8 cellular contexts compared by ENCODE assay signal in genomic region chr19:38975214-38975860, GRCh38. TPM values are rescaled to one million over a fixed set of nuclear protein-coding genes. Genes with fewer than 3 reads are reported as not detected.
DNase-seq lines count a peak whose midpoint lies in the region; ATAC-seq and TF ChIP-seq lines count a peak whose summit lies in the region.

TSS of gene FBXO17 (minus strand) at chr19:38975742. CDS start at chr19:38950319, 25,423 bp downstream.

- no peaks in the 10 kb centered on the region for H3K27me3 ChIP-seq in cardiac muscle cell

- TF ChIP-seq CTCF in cardiac muscle cell (IDR thresholded peaks at IDR 0.05; ENCODE audit: low read depth, low read length) = no peak

- peaks cover 15% of the 10 kb centered on the region for H3K4me1 ChIP-seq in cardiac muscle cell (ENCODE audit: low read depth)

- no peaks in the 10 kb centered on the region for H3K9me3 ChIP-seq in cardiac muscle cell (ENCODE audit: low read depth)

- peaks cover under 1% of the 10 kb centered on the region for H3K9me3 Mint-ChIP-seq in activated CD4-positive, alpha-beta T cell treated with anti-CD3 and anti-CD28 coated beads, Interleukin-2, amount 10 ng/mL, durations not matched to agents 24 days and 14 days

- peak within 1 kb of the TSS; percentile 63 for H3K4me3 ChIP-seq in cardiac muscle cell

- H3K27me3 Mint-ChIP-seq in activated CD4-positive, alpha-beta T cell treated with anti-CD3 and anti-CD28 coated beads, Interleukin-2, amount 10 ng/mL, durations not matched to agents 24 days and 14 days = peaks cover 25% of the 10 kb centered on the region

- peaks cover 3% of the 10 kb centered on the region for H3K36me3 Mint-ChIP-seq in activated CD4-positive, alpha-beta T cell treated with anti-CD3 and anti-CD28 coated beads, Interleukin-2, amount 10 ng/mL, durations not matched to agents 24 days and 14 days (ENCODE audit: low read depth)

- intact Hi-C loops in activated CD4-positive, alpha-beta T cell treated with anti-CD3 and anti-CD28 coated beads, Interleukin-2, amount 10 ng/mL, durations not matched to agents 24 days and 14 days (cut with micrococcal nuclease) = no loop called here

- 4 to 10% (median 7%) methylated on average over 30 to 54 of the region's 63 CpGs for WGBS in adipose tissue, 3 donors

- H3K4me1 Mint-ChIP-seq in activated CD4-positive, alpha-beta T cell treated with anti-CD3 and anti-CD28 coated beads, Interleukin-2, amount 10 ng/mL, durations not matched to agents 24 days and 14 days = peaks cover 16% of the 10 kb centered on the region

- peak within 1 kb of the TSS; percentile 66 for H3K4me3 Mint-ChIP-seq in activated CD4-positive, alpha-beta T cell treated with anti-CD3 and anti-CD28 coated beads, Interleukin-2, amount 10 ng/mL, durations not matched to agents 24 days and 14 days

- no peak within 1 kb of the TSS for H3K27ac Mint-ChIP-seq in activated CD4-positive, alpha-beta T cell treated with anti-CD3 and anti-CD28 coated beads, Interleukin-2, amount 10 ng/mL, durations not matched to agents 24 days and 14 days

- no peak for ATAC-seq in GM19463 (IDR thresholded peaks at IDR 0.05; ENCODE audit: unreplicated experiment)

- no peaks in the 10 kb centered on the region for H3K36me3 ChIP-seq in cardiac muscle cell

- no peak for DNase-seq in activated CD4-positive, alpha-beta T cell treated with anti-CD3 and anti-CD28 coated beads, Interleukin-2, amount 10 ng/mL, durations not matched to agents 24 days and 14 days
- no peak for DNase-seq in activated CD4-positive, alpha-beta T cell treated with anti-CD3 and anti-CD28 coated beads for 4 hours
- DNase-seq in cardiac muscle cell (ENCODE audit: low read depth in 1 of 2, low spot score in 1 of 2) = peak; percentile 74 to 75
- DNase-seq in nucleus accumbens (lab: John Stamatoyannopoulos, UW) = peak in 36 of 56 donors; percentile 4 to 58 (median 28)
- no peak for DNase-seq in GM19240 (ENCODE audit: insufficient read length, low spot score)
- no peak for DNase-seq in NK-92 (lab: John Stamatoyannopoulos, UW; ENCODE audit: unreplicated experiment)

- peak within 1 kb of the TSS; percentile 64 for H3K27ac ChIP-seq in adipose tissue (ENCODE audit: low read depth, low read length)
- H3K27ac ChIP-seq in cardiac muscle cell = peak within 1 kb of the TSS; percentile 81

RNA-seq across cellular contexts. Expression of gene FBXO17, which starts in this region (rescaled TPM):
- total RNA-seq in activated CD4-positive, alpha-beta T cell treated with anti-CD3 and anti-CD28 coated beads, Interleukin-2, amount 10 ng/mL, durations not matched to agents 24 days and 14 days = not detected in 2 replicates
- polyA plus RNA-seq in adipose tissue (10 to 100 TPM in 2 of 3 donors, 1 to 10 TPM in 1; 6.8 to 28.8 (median 25.8) TPM), cardiac muscle cell (39.3 and 65.3 TPM in 2 replicates)
- total RNA-seq in cardiac muscle cell = 30.9 and 65.3 TPM in 2 replicates

Comparison
In these comparisons a context has a peak if more than half of its experiments do, and no peak if none do; other contexts are left out.
1. RNA of gene FBXO17 (total RNA-seq): 30.9 to 65.3 TPM in cardiac muscle cell; not detected in activated CD4-positive, alpha-beta T cell treated with anti-CD3 and anti-CD28 coated beads, Interleukin-2, amount 10 ng/mL, durations not matched to agents 24 days and 14 days; every median in the first group is over 10 times any median in the second.
2. DNase-seq: peak in cardiac muscle cell (2 of 2) and nucleus accumbens (36 of 56); none in activated CD4-positive, alpha-beta T cell treated with anti-CD3 and anti-CD28 coated beads, Interleukin-2, amount 10 ng/mL, durations not matched to agents 24 days and 14 days (single experiment), activated CD4-positive, alpha-beta T cell treated with anti-CD3 and anti-CD28 coated beads for 4 hours (0 of 2), GM19240 (single experiment) and NK-92 (single experiment).